1 cellular context compared by ENCODE assay signal in genomic region chr10:63698815-63699205, GRCh38.
TF ChIP-seq lines count a peak whose summit lies in the region.

No MANE protein-coding gene starts in this region.

TF ChIP-seq in SK-N-SH treated with all-trans-retinoic acid at 6 μM for 48 hours, 23 proteins besides CTCF, POLR2A, EP300 and RAD21 (continued from another document):
- TF ChIP-seq ZNF8 (CRISPR knock-in tag; IDR thresholded peaks at IDR 0.05) (no peak), TOX (CRISPR knock-in tag; IDR thresholded peaks at IDR 0.05; ENCODE audit: borderline replicate concordance) (no peak)
- TF ChIP-seq, protein P1, sequence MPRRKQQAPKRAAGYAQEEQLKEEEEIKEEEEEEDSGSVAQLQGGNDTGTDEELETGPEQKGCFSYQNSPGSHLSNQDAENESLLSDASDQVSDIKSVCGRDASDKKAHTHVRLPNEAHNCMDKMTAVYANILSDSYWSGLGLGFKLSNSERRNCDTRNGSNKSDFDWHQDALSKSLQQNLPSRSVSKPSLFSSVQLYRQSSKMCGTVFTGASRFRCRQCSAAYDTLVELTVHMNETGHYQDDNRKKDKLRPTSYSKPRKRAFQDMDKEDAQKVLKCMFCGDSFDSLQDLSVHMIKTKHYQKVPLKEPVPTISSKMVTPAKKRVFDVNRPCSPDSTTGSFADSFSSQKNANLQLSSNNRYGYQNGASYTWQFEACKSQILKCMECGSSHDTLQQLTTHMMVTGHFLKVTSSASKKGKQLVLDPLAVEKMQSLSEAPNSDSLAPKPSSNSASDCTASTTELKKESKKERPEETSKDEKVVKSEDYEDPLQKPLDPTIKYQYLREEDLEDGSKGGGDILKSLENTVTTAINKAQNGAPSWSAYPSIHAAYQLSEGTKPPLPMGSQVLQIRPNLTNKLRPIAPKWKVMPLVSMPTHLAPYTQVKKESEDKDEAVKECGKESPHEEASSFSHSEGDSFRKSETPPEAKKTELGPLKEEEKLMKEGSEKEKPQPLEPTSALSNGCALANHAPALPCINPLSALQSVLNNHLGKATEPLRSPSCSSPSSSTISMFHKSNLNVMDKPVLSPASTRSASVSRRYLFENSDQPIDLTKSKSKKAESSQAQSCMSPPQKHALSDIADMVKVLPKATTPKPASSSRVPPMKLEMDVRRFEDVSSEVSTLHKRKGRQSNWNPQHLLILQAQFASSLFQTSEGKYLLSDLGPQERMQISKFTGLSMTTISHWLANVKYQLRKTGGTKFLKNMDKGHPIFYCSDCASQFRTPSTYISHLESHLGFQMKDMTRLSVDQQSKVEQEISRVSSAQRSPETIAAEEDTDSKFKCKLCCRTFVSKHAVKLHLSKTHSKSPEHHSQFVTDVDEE (CRISPR knock-in tag; IDR thresholded peaks at IDR 0.05) = no peak
